In the genomic region with DNA sequence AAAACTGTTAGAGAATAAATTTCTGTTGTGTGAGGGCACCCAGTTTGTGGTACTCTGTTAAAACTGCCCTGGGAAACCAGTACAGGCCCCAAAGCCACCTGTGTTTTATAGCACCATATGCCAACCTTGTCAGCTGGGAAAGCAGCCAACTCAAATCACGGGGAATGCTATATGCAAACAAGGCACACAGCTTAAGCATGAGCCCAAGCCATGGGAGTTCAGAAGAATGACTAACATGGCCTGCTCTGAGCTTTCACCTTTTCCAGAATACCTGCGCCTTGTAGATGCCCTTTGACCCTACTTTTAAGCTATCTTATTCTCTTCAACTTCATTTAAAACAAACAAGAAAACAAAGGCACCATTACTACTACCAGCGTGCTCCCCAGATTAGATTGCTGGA, we compare ENCODE assay signal across 1 cellular context.
TF ChIP-seq lines count a peak whose summit lies in the region.

No MANE protein-coding gene starts in this region.

TF ChIP-seq in GM23338, 12 proteins besides CTCF, POLR2A, EP300 and RAD21 (continued from another document):
- TF ChIP-seq, protein P1, sequence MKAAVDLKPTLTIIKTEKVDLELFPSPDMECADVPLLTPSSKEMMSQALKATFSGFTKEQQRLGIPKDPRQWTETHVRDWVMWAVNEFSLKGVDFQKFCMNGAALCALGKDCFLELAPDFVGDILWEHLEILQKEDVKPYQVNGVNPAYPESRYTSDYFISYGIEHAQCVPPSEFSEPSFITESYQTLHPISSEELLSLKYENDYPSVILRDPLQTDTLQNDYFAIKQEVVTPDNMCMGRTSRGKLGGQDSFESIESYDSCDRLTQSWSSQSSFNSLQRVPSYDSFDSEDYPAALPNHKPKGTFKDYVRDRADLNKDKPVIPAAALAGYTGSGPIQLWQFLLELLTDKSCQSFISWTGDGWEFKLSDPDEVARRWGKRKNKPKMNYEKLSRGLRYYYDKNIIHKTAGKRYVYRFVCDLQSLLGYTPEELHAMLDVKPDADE (IDR thresholded peaks at IDR 0.05): no peak
- TF ChIP-seq STAT1 (IDR thresholded peaks at IDR 0.05; ENCODE audit: unreplicated experiment) (no peak), EZH2phosphoT487 (IDR thresholded peaks at IDR 0.05; ENCODE audit: unreplicated experiment) (no peak), CREB1 (CRISPR knock-in tag; IDR thresholded peaks at IDR 0.05; ENCODE audit: low read depth) (no peak), ZNF331 (CRISPR knock-in tag; IDR thresholded peaks at IDR 0.05; ENCODE audit: low read depth) (no peak), NANOG (IDR thresholded peaks at IDR 0.05; ENCODE audit: borderline replicate concordance) (no peak)
- TF ChIP-seq, protein P2, sequence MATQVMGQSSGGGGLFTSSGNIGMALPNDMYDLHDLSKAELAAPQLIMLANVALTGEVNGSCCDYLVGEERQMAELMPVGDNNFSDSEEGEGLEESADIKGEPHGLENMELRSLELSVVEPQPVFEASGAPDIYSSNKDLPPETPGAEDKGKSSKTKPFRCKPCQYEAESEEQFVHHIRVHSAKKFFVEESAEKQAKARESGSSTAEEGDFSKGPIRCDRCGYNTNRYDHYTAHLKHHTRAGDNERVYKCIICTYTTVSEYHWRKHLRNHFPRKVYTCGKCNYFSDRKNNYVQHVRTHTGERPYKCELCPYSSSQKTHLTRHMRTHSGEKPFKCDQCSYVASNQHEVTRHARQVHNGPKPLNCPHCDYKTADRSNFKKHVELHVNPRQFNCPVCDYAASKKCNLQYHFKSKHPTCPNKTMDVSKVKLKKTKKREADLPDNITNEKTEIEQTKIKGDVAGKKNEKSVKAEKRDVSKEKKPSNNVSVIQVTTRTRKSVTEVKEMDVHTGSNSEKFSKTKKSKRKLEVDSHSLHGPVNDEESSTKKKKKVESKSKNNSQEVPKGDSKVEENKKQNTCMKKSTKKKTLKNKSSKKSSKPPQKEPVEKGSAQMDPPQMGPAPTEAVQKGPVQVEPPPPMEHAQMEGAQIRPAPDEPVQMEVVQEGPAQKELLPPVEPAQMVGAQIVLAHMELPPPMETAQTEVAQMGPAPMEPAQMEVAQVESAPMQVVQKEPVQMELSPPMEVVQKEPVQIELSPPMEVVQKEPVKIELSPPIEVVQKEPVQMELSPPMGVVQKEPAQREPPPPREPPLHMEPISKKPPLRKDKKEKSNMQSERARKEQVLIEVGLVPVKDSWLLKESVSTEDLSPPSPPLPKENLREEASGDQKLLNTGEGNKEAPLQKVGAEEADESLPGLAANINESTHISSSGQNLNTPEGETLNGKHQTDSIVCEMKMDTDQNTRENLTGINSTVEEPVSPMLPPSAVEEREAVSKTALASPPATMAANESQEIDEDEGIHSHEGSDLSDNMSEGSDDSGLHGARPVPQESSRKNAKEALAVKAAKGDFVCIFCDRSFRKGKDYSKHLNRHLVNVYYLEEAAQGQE (IDR thresholded peaks at IDR 0.05; ENCODE audit: unreplicated experiment): no peak
